21 cellular contexts compared by ENCODE assay signal in the genomic region with DNA sequence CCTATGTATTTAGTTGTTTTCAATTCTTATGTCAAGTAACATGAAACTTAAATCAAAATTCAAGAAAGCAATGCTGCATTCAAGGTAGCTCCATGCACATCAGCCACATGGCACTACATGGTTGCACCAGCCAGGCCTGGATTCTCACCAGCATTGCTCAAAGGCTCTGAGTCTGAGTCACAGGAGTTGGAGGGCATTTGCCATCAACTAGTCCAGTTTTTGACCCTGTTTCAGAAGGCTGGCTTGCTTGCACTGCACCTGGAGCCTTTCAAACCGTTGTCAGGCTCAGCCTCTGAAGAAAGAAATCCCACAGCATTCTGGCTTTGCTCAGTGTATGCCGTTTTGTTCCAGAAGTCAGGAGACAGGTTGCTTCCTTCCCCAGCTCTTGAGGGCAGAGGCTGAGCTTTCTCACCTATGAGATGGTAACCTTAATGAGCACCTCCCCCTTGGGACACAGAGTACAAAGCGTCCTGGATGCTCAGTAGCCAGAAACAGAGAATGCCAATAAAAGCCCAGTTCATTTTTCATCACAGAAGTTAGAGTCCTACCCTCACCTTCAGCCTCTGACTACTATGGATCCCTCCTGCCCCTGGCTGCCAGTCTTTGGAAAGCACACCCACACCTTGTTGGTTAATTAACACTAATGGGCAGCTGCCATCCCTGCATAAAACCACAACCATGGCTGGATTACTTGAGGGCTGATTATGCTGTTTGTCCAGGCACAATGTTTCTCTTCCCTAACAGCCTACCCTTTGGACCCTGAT.
A peak's percentile ranks its signal among the peaks of the same experiment; 100 is the strongest.
DNase-seq lines count a peak whose midpoint lies in the region; ATAC-seq and TF ChIP-seq lines count a peak whose summit lies in the region.
"Had no signal": no experiment of that assay in that cellular context is flagged by ENCODE, and none has a peak within 500 bp of the region (broad histone marks: within the 10 kb centered on the region; RNA-seq: fewer than 3 reads in every experiment).

No MANE protein-coding gene starts in this region.

- H3F3A ChIP-seq in GM23338 (replicated peaks; ENCODE audit: low read depth) = no peaks in the 10 kb centered on the region

- H4K20me1 ChIP-seq in GM23338 (replicated peaks; ENCODE audit: insufficient read depth) = no peaks in the 10 kb centered on the region

- H3K27me3 Mint-ChIP-seq in GM23338 (ENCODE audit: insufficient read depth, low read depth, poor library complexity) = no peaks in the 10 kb centered on the region
- no peaks in the 10 kb centered on the region for H3K27me3 Mint-ChIP-seq in activated T-helper 2 cell treated with anti-CD3 and anti-CD28 coated beads, Interferon-gamma antibody, Interleukin-2, Interleukin-4, amounts not matched to agents 10 μg/mL and 5 μg/mL and 100 μg/mL, durations not matched to agents 14 hours and 24 hours and 36 hours (ENCODE audit: low read depth)
- H3K27me3 Mint-ChIP-seq: activated CD4-positive, alpha-beta T cell treated with anti-CD3 and anti-CD28 coated beads for 36 hours; activated naive CD8-positive, alpha-beta T cell; CD4-positive, alpha-beta T cell; stimulated activated naive CD8-positive, alpha-beta T cell treated with anti-CD3 and anti-CD28 coated beads, Interleukin-15, amount 100 ng/mL, for 72 hours had no signal

- H3K27ac ChIP-seq in GM23338 (ENCODE audit: low read depth) = no peak overlapping the region
- H3K27ac ChIP-seq: epithelial cell of prostate, skin epidermis, tibial nerve had no signal

- no peaks in the 10 kb centered on the region for H3K36me3 ChIP-seq in GM23338 (ENCODE audit: insufficient read depth)
- H3K36me3 ChIP-seq: tibial nerve had no signal

- H3K27me3 ChIP-seq in GM23338 (ENCODE audit: insufficient read depth) = no peaks in the 10 kb centered on the region
- H3K27me3 ChIP-seq: tibial nerve had no signal

- no peaks in the 10 kb centered on the region for H3K79me2 ChIP-seq in GM23338 (replicated peaks; ENCODE audit: insufficient read depth)

- no peaks in the 10 kb centered on the region for H3K36me3 Mint-ChIP-seq in GM23338 (ENCODE audit: low read depth)
- no peaks in the 10 kb centered on the region for H3K36me3 Mint-ChIP-seq in activated T-helper 2 cell treated with anti-CD3 and anti-CD28 coated beads, Interferon-gamma antibody, Interleukin-2, Interleukin-4, amounts not matched to agents 10 μg/mL and 5 μg/mL and 100 μg/mL, durations not matched to agents 14 hours and 24 hours and 36 hours (ENCODE audit: low read depth)
- H3K36me3 Mint-ChIP-seq: activated naive CD8-positive, alpha-beta T cell had no signal

- intact Hi-C loops in activated T-helper 2 cell treated with anti-CD3 and anti-CD28 coated beads, Interferon-gamma antibody, Interleukin-2, Interleukin-4, amounts not matched to agents 10 μg/mL and 5 μg/mL and 100 μg/mL, durations not matched to agents 14 hours and 24 hours and 36 hours (cut with micrococcal nuclease) = no loop called here

- peak overlapping the region; percentile 77; the same call in 1 of the 2 replicates for H2AFZ ChIP-seq in GM23338

- H3K9me2 ChIP-seq in GM23338 (ENCODE audit: insufficient read depth) = no peaks in the 10 kb centered on the region

- no peak overlapping the region for H3K27ac Mint-ChIP-seq in GM23338
- no peak overlapping the region for H3K27ac Mint-ChIP-seq in activated T-helper 2 cell treated with anti-CD3 and anti-CD28 coated beads, Interferon-gamma antibody, Interleukin-2, Interleukin-4, amounts not matched to agents 10 μg/mL and 5 μg/mL and 100 μg/mL, durations not matched to agents 14 hours and 24 hours and 36 hours
- H3K27ac Mint-ChIP-seq: activated CD4-positive, alpha-beta T cell treated with anti-CD3 and anti-CD28 coated beads for 36 hours; activated naive CD8-positive, alpha-beta T cell; CD4-positive, alpha-beta T cell; stimulated activated naive CD8-positive, alpha-beta T cell treated with anti-CD3 and anti-CD28 coated beads, Interleukin-15, amount 100 ng/mL, for 72 hours had no signal

- H3K4me3 Mint-ChIP-seq in GM23338 = no peak overlapping the region
- H3K4me3 Mint-ChIP-seq in activated T-helper 2 cell treated with anti-CD3 and anti-CD28 coated beads, Interferon-gamma antibody, Interleukin-2, Interleukin-4, amounts not matched to agents 10 μg/mL and 5 μg/mL and 100 μg/mL, durations not matched to agents 14 hours and 24 hours and 36 hours (ENCODE audit: low read depth) = no peak overlapping the region
- H3K4me3 Mint-ChIP-seq: activated CD4-positive, alpha-beta T cell treated with anti-CD3 and anti-CD28 coated beads for 36 hours; activated naive CD8-positive, alpha-beta T cell; CD4-positive, alpha-beta T cell; stimulated activated naive CD8-positive, alpha-beta T cell treated with anti-CD3 and anti-CD28 coated beads, Interleukin-15, amount 100 ng/mL, for 72 hours had no signal

- no peak for TF ChIP-seq CTCF in AG10803 (conservative IDR thresholded peaks at IDR 0.05; ENCODE audit: low read length)
- no peak for TF ChIP-seq CTCF in GM23338 (conservative IDR thresholded peaks at IDR 0.05; ENCODE audit: low read depth in 2 of 2)

- no peak overlapping the region for H3K4me3 ChIP-seq in AG10803 (ENCODE audit: low read length)
- H3K4me3 ChIP-seq in GM23338 = no peak overlapping the region
- H3K4me3 ChIP-seq: skin epidermis, tibial nerve had no signal

- H3K9me3 Mint-ChIP-seq in GM23338 = no peaks in the 10 kb centered on the region
- no peaks in the 10 kb centered on the region for H3K9me3 Mint-ChIP-seq in activated T-helper 2 cell treated with anti-CD3 and anti-CD28 coated beads, Interferon-gamma antibody, Interleukin-2, Interleukin-4, amounts not matched to agents 10 μg/mL and 5 μg/mL and 100 μg/mL, durations not matched to agents 14 hours and 24 hours and 36 hours
- H3K9me3 Mint-ChIP-seq: CD4-positive, alpha-beta T cell; stimulated activated naive CD8-positive, alpha-beta T cell treated with anti-CD3 and anti-CD28 coated beads, Interleukin-15, amount 100 ng/mL, for 72 hours had no signal

- H3K4me2 ChIP-seq in GM23338 = no peak overlapping the region

- DNase-seq in AG10803 (ENCODE audit: low read depth) = peak; percentile 1
- peak; percentile 2 for DNase-seq in GM23338 (ENCODE audit: low spot score)
- peak; percentile 6 for DNase-seq in astrocyte of the hippocampus (ENCODE audit: low read depth, low spot score)
- peak; percentile 34 for DNase-seq in kidney tubule cell (ENCODE audit: low spot score)
- no peak for DNase-seq in NCI-H187 treated with DMSO at 0.1 percent for 48 hours (lab: John Stamatoyannopoulos, UW)
- DNase-seq in activated T-helper 2 cell treated with anti-CD3 and anti-CD28 coated beads, Interferon-gamma antibody, Interleukin-2, Interleukin-4, amounts not matched to agents 10 μg/mL and 5 μg/mL and 100 μg/mL, durations not matched to agents 14 hours and 24 hours and 36 hours (ENCODE audit: low spot score) = no peak
- DNase-seq: activated CD4-positive, alpha-beta T cell treated with anti-CD3 and anti-CD28 coated beads for 36 hours; CD4-positive, alpha-beta T cell; dermis blood vessel endothelial cell; foreskin melanocyte; NCI-H1417 treated with DMSO at 0.1 percent for 48 hours; NCI-H524 treated with DMSO at 0.1 percent for 48 hours; SHP77 treated with DMSO at 0.1 percent for 48 hours; stimulated activated CD4-positive, alpha-beta T cell treated with anti-CD3 and anti-CD28 coated beads, Interleukin-4, amount 100 ng/mL, for 1 hour; stimulated activated naive CD8-positive, alpha-beta T cell treated with anti-CD3 and anti-CD28 coated beads, Interleukin-15, amount 100 ng/mL, for 72 hours had no signal

- ATAC-seq in GM23338 = peak; percentile 28
- no peak for ATAC-seq in HG03378 (IDR thresholded peaks at IDR 0.05; ENCODE audit: unreplicated experiment)
- no peak for ATAC-seq in HG03354 (IDR thresholded peaks at IDR 0.05; ENCODE audit: poor library complexity, severe bottlenecking, unreplicated experiment)
- ATAC-seq: activated CD4-positive, alpha-beta T cell treated with anti-CD3 and anti-CD28 coated beads for 36 hours; stimulated activated naive CD8-positive, alpha-beta T cell treated with anti-CD3 and anti-CD28 coated beads, Interleukin-15, amount 100 ng/mL, for 72 hours had no signal

- H3K4me1 ChIP-seq in GM23338 (ENCODE audit: insufficient read depth) = no peaks in the 10 kb centered on the region
- H3K4me1 ChIP-seq: tibial nerve had no signal

- H3K4me1 Mint-ChIP-seq in GM23338 = peaks cover 4% of the 10 kb centered on the region; the same call in 2 of the 3 replicates
- no peaks in the 10 kb centered on the region for H3K4me1 Mint-ChIP-seq in activated T-helper 2 cell treated with anti-CD3 and anti-CD28 coated beads, Interferon-gamma antibody, Interleukin-2, Interleukin-4, amounts not matched to agents 10 μg/mL and 5 μg/mL and 100 μg/mL, durations not matched to agents 14 hours and 24 hours and 36 hours (ENCODE audit: low read depth)
- H3K4me1 Mint-ChIP-seq: activated CD4-positive, alpha-beta T cell treated with anti-CD3 and anti-CD28 coated beads for 36 hours; stimulated activated naive CD8-positive, alpha-beta T cell treated with anti-CD3 and anti-CD28 coated beads, Interleukin-15, amount 100 ng/mL, for 72 hours had no signal

TF ChIP-seq in GM23338, 12 proteins besides CTCF, POLR2A, EP300 and RAD21 (continues in another document):
- no peak for TF ChIP-seq ETS1 (IDR thresholded peaks at IDR 0.05)

Comparison
In these comparisons a context has a peak if more than half of its experiments do, and no peak if none do; other contexts are left out.
1. DNase-seq: peak in AG10803 (single experiment), GM23338 (single experiment), astrocyte of the hippocampus (single experiment) and kidney tubule cell (single experiment); none in NCI-H187 treated with DMSO at 0.1 percent for 48 hours (single experiment) and activated T-helper 2 cell treated with anti-CD3 and anti-CD28 coated beads, Interferon-gamma antibody, Interleukin-2, Interleukin-4, amounts not matched to agents 10 μg/mL and 5 μg/mL and 100 μg/mL, durations not matched to agents 14 hours and 24 hours and 36 hours (single experiment).